9 cellular contexts compared by ENCODE assay signal in genomic region chr2:237590272-237591020, GRCh38. TPM values are rescaled to one million over a fixed set of nuclear protein-coding genes. Genes with fewer than 3 reads are reported as not detected.
DNase-seq lines count a peak whose midpoint lies in the region; ATAC-seq and TF ChIP-seq lines count a peak whose summit lies in the region.
"Had no signal": no experiment of that assay in that cellular context is flagged by ENCODE, and none has a peak within 500 bp of the region (broad histone marks: within the 10 kb centered on the region; RNA-seq: fewer than 3 reads in every experiment).

TSS of gene RAB17 (minus strand) at chr2:237590734. CDS start at chr2:237586154, 4,580 bp downstream.

- H3K27ac ChIP-seq in cardiac muscle cell (peak within 1 kb of the TSS; percentile 6), body of pancreas (peak within 1 kb of the TSS; percentile 90 to 95 (median 93)), left lung (peak within 1 kb of the TSS; percentile 71 to 79)

- TF ChIP-seq POLR2A in body of pancreas (IDR thresholded peaks at IDR 0.05) = peak; percentile 14 to 69 (median 66)

- WGBS in body of pancreas, 2 donors = 7 to 10% methylated on average over 14 to 15 of the region's 15 CpGs

- H3K4me1 ChIP-seq in cardiac muscle cell (ENCODE audit: low read depth) (peaks cover 35% of the 10 kb centered on the region), body of pancreas (peaks cover 79% of the 10 kb centered on the region), left lung (peaks cover 3 to 25% of the 10 kb centered on the region in 2 donors)

- H3K27me3 ChIP-seq in cardiac muscle cell = no peaks in the 10 kb centered on the region
- no peaks in the 10 kb centered on the region for H3K27me3 ChIP-seq in body of pancreas
- no peaks in the 10 kb centered on the region for H3K27me3 ChIP-seq in left lung

- ATAC-seq in Right ventricle myocardium inferior = no peak
- ATAC-seq in body of pancreas = peak; percentile 89
- peak; percentile 81 for ATAC-seq in left lung
- no peak for ATAC-seq in HG03025 (IDR thresholded peaks at IDR 0.05; ENCODE audit: low FRiP score, unreplicated experiment)
- no peak for ATAC-seq in HG02938 (IDR thresholded peaks at IDR 0.05; ENCODE audit: unreplicated experiment)
- ATAC-seq in activated CD4-positive, CD25-positive, alpha-beta regulatory T cell treated with anti-CD3 and anti-CD28 coated beads, Interleukin-2, amount 50 U/mL, for 24 hours = no peak
- ATAC-seq in GM18502 (IDR thresholded peaks at IDR 0.05; ENCODE audit: poor library complexity, unreplicated experiment) = no peak
- ATAC-seq: activated T-cell treated with anti-CD3 and anti-CD28 coated beads, Interleukin-2, amount 50 U/mL, for 72 hours had no signal

- H3K36me3 ChIP-seq in cardiac muscle cell (no peaks in the 10 kb centered on the region), body of pancreas (replicated peaks in 1 of 2; ENCODE audit: insufficient read depth in 1 of 2, low read depth in 2 of 2) (no peaks in the 10 kb centered on the region), left lung (no peaks in the 10 kb centered on the region)

- DNase-seq in cardiac muscle cell (ENCODE audit: low read depth in 1 of 2, low spot score in 1 of 2) (peak in 1 of 2 donors; percentile 54), Right ventricle myocardium inferior (ENCODE audit: missing footprints) (no peak), body of pancreas (peak; percentile 87 to 94 (median 92)), left lung (peak; percentile 76 to 85)
- DNase-seq: activated T-cell treated with anti-CD3 and anti-CD28 coated beads, Interleukin-2, amount 50 U/mL, for 72 hours had no signal

- H3K4me3 ChIP-seq in cardiac muscle cell (no peak within 1 kb of the TSS), body of pancreas (peak within 1 kb of the TSS; percentile 2 to 16), left lung (peak within 1 kb of the TSS; percentile 15 to 23)

- H3K9me3 ChIP-seq in cardiac muscle cell (ENCODE audit: low read depth) (no peaks in the 10 kb centered on the region), body of pancreas (no peaks in the 10 kb centered on the region), left lung (no peaks in the 10 kb centered on the region)

- intact Hi-C loops in Right ventricle myocardium inferior (cut with DNase I) (no loop called here), body of pancreas (cut with DNase I) (no loop called here), left lung (cut with DNase I) (no loop called here)

- no peak for TF ChIP-seq CTCF in cardiac muscle cell (IDR thresholded peaks at IDR 0.05; ENCODE audit: low read depth, low read length)
- TF ChIP-seq CTCF in body of pancreas (IDR thresholded peaks at IDR 0.05) = no peak
- TF ChIP-seq CTCF in left lung (IDR thresholded peaks at IDR 0.05) = no peak

RNA-seq across cellular contexts. Expression of gene RAB17, which starts in this region (rescaled TPM):
- 2.9 and 4.7 TPM in 2 replicates for total RNA-seq in cardiac muscle cell
- polyA plus RNA-seq in cardiac muscle cell = 1.4 and 3.1 TPM in 2 replicates
- 2.4 TPM for total RNA-seq in Right ventricle myocardium inferior
- total RNA-seq in body of pancreas = 10 to 100 TPM; 35.3 to 38.9 TPM
- 10 to 100 TPM; 35.5 to 37.9 TPM for total RNA-seq in left lung

Comparison
In these comparisons a context has a peak if more than half of its experiments do, and no peak if none do; other contexts are left out.
1. H3K27ac ChIP-seq: peak in every context shown above with its lines; median percentile 93 in body of pancreas; 75 in left lung; 6 in cardiac muscle cell.
2. ATAC-seq: peak in body of pancreas (single experiment) and left lung (single experiment); none in Right ventricle myocardium inferior (single experiment), HG03025 (single experiment), HG02938 (single experiment), activated CD4-positive, CD25-positive, alpha-beta regulatory T cell treated with anti-CD3 and anti-CD28 coated beads, Interleukin-2, amount 50 U/mL, for 24 hours (0 of 2) and GM18502 (single experiment).